Comparison of ENCODE assay signal across 15 cellular contexts in genomic region chr7:32539366-32539765, GRCh38. TPM values are rescaled to one million over a fixed set of nuclear protein-coding genes. Genes with fewer than 3 reads are reported as not detected.
A peak's percentile ranks its signal among the peaks of the same experiment; 100 is the strongest.
DNase-seq lines count a peak whose midpoint lies in the region; ATAC-seq lines count a peak whose summit lies in the region.
"Had no signal": no experiment of that assay in that cellular context is flagged by ENCODE, and none has a peak within 500 bp of the region (broad histone marks: within the 10 kb centered on the region; RNA-seq: fewer than 3 reads in every experiment).

No MANE protein-coding gene starts in this region.

- ATAC-seq in central memory CD8-positive, alpha-beta T cell (replicated peaks; ENCODE audit: extremely low read depth, poor library complexity, severe bottlenecking) = no peak
- ATAC-seq in natural killer cell treated with Interleukin-12 subunit alpha and Interleukin-12 subunit beta and Interleukin-15 and Interleukin-18, amount 100 ng/mL, for 72 hours = no peak
- no peak for ATAC-seq in GM19328 (IDR thresholded peaks at IDR 0.05; ENCODE audit: unreplicated experiment)
- ATAC-seq: GM12878 had no signal

- H3K27me3 Mint-ChIP-seq in activated naive CD8-positive, alpha-beta T cell = no peaks in the 10 kb centered on the region
- H3K27me3 Mint-ChIP-seq in activated naive CD8-positive, alpha-beta T cell treated with anti-CD3 and anti-CD28 coated beads for 36 hours = no peaks in the 10 kb centered on the region
- no peaks in the 10 kb centered on the region for H3K27me3 Mint-ChIP-seq in central memory CD8-positive, alpha-beta T cell
- no peaks in the 10 kb centered on the region for H3K27me3 Mint-ChIP-seq in natural killer cell treated with Interleukin-12 subunit alpha and Interleukin-12 subunit beta and Interleukin-15 and Interleukin-18, amount 100 ng/mL, for 72 hours
- H3K27me3 Mint-ChIP-seq: CD4-positive, alpha-beta memory T cell had no signal

- H3K4me1 Mint-ChIP-seq in activated naive CD8-positive, alpha-beta T cell (ENCODE audit: low read depth) = peaks cover 40% of the 10 kb centered on the region
- peaks cover 32% of the 10 kb centered on the region for H3K4me1 Mint-ChIP-seq in activated naive CD8-positive, alpha-beta T cell treated with anti-CD3 and anti-CD28 coated beads for 36 hours
- H3K4me1 Mint-ChIP-seq in central memory CD8-positive, alpha-beta T cell = peaks cover 45% of the 10 kb centered on the region
- H3K4me1 Mint-ChIP-seq in natural killer cell treated with Interleukin-12 subunit alpha and Interleukin-12 subunit beta and Interleukin-15 and Interleukin-18, amount 100 ng/mL, for 72 hours (ENCODE audit: low read depth in 2 of 2) = peaks cover 20 to 29% of the 10 kb centered on the region in 2 donors

- H3K4me3 Mint-ChIP-seq in activated naive CD8-positive, alpha-beta T cell = no peak overlapping the region
- H3K4me3 Mint-ChIP-seq in activated naive CD8-positive, alpha-beta T cell treated with anti-CD3 and anti-CD28 coated beads for 36 hours = no peak overlapping the region
- H3K4me3 Mint-ChIP-seq in central memory CD8-positive, alpha-beta T cell = no peak overlapping the region
- no peak overlapping the region for H3K4me3 Mint-ChIP-seq in natural killer cell treated with Interleukin-12 subunit alpha and Interleukin-12 subunit beta and Interleukin-15 and Interleukin-18, amount 100 ng/mL, for 72 hours
- H3K4me3 Mint-ChIP-seq: CD14-positive monocyte; CD4-positive, alpha-beta memory T cell had no signal

- DNase-seq in activated naive CD8-positive, alpha-beta T cell treated with anti-CD3 and anti-CD28 coated beads for 36 hours = no peak
- DNase-seq in central memory CD8-positive, alpha-beta T cell (ENCODE audit: low spot score in 2 of 2) = no peak
- no peak for DNase-seq in natural killer cell treated with Interleukin-12 subunit alpha and Interleukin-12 subunit beta and Interleukin-15 and Interleukin-18, amount 100 ng/mL, for 72 hours (ENCODE audit: low spot score)
- no peak for DNase-seq in NCI-H2107 treated with DMSO at 0.1 percent for 48 hours (lab: John Stamatoyannopoulos, UW; ENCODE audit: unreplicated experiment)
- DNase-seq in activated naive CD4-positive, alpha-beta T cell treated with Interleukin-2 at 50 U/mL for 16 hours = no peak
- DNase-seq: CD4-positive, alpha-beta memory T cell; DMS 273 treated with DMSO at 0.1 percent for 48 hours; DMS53; DND-41; EL; GM23248 had no signal

- peak overlapping the region; percentile 22 for H3K27ac Mint-ChIP-seq in activated naive CD8-positive, alpha-beta T cell
- no peak overlapping the region for H3K27ac Mint-ChIP-seq in activated naive CD8-positive, alpha-beta T cell treated with anti-CD3 and anti-CD28 coated beads for 36 hours
- H3K27ac Mint-ChIP-seq in central memory CD8-positive, alpha-beta T cell (ENCODE audit: low read depth) = peak overlapping the region; percentile 35
- peak overlapping the region; percentile 13 to 69 for H3K27ac Mint-ChIP-seq in natural killer cell treated with Interleukin-12 subunit alpha and Interleukin-12 subunit beta and Interleukin-15 and Interleukin-18, amount 100 ng/mL, for 72 hours

- H3K36me3 Mint-ChIP-seq in activated naive CD8-positive, alpha-beta T cell = peaks cover 2% of the 10 kb centered on the region
- peaks cover 22% of the 10 kb centered on the region for H3K36me3 Mint-ChIP-seq in activated naive CD8-positive, alpha-beta T cell treated with anti-CD3 and anti-CD28 coated beads for 36 hours
- H3K36me3 Mint-ChIP-seq in central memory CD8-positive, alpha-beta T cell (ENCODE audit: insufficient read depth) = peaks cover 10% of the 10 kb centered on the region
- peaks cover 5% of the 10 kb centered on the region for H3K36me3 Mint-ChIP-seq in natural killer cell treated with Interleukin-12 subunit alpha and Interleukin-12 subunit beta and Interleukin-15 and Interleukin-18, amount 100 ng/mL, for 72 hours

- H3K9me3 Mint-ChIP-seq in activated naive CD8-positive, alpha-beta T cell (ENCODE audit: low read depth) = no peaks in the 10 kb centered on the region
- no peaks in the 10 kb centered on the region for H3K9me3 Mint-ChIP-seq in activated naive CD8-positive, alpha-beta T cell treated with anti-CD3 and anti-CD28 coated beads for 36 hours
- no peaks in the 10 kb centered on the region for H3K9me3 Mint-ChIP-seq in central memory CD8-positive, alpha-beta T cell
- H3K9me3 Mint-ChIP-seq in natural killer cell treated with Interleukin-12 subunit alpha and Interleukin-12 subunit beta and Interleukin-15 and Interleukin-18, amount 100 ng/mL, for 72 hours = no peaks in the 10 kb centered on the region
- H3K9me3 Mint-ChIP-seq: CD4-positive, alpha-beta memory T cell had no signal

RNA-seq across cellular contexts. Expression of gene AVL9, which starts 44.1 kb away (rescaled TPM):
- 10 to 100 TPM; 56.9 to 59.9 TPM for total RNA-seq in activated naive CD8-positive, alpha-beta T cell treated with anti-CD3 and anti-CD28 coated beads for 36 hours
- 10 to 100 TPM; 41.8 to 49.7 TPM for total RNA-seq in natural killer cell treated with Interleukin-12 subunit alpha and Interleukin-12 subunit beta and Interleukin-15 and Interleukin-18, amount 100 ng/mL, for 72 hours

RNA-seq across cellular contexts. Expression of gene LSM5, which starts 49.2 kb away (rescaled TPM):
- total RNA-seq in activated naive CD8-positive, alpha-beta T cell treated with anti-CD3 and anti-CD28 coated beads for 36 hours = 100 to 1,000 TPM; 157 to 158 TPM
- total RNA-seq in natural killer cell treated with Interleukin-12 subunit alpha and Interleukin-12 subunit beta and Interleukin-15 and Interleukin-18, amount 100 ng/mL, for 72 hours = 100 to 1,000 TPM in 1 of 2 donors, 10 to 100 TPM in 1; 48.6 to 120 TPM
